In the genomic region with DNA sequence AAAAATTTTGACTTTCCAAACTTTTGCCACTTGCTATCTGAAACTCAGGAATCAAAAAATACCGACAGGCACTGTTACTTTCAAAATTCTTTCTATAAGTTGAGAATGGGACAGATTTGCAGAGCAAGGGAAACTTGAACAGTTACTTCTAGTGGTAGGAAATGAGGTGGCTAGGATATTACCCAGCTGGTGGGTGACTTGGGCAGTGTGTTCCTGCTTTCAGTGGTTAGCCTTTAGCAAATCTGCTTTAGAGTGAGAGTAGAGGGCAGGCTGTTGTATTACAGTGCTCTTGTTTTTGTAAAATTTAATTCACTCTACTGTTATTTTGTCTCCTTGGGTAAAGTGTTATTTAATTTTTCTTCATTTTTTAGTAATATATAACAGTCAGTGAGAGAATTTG, we compare ENCODE assay signal across 12 cellular contexts. TPM values are rescaled to one million over a fixed set of nuclear protein-coding genes. Genes with fewer than 3 reads are reported as not detected.
DNase-seq lines count a peak whose midpoint lies in the region; ATAC-seq and TF ChIP-seq lines count a peak whose summit lies in the region.
"Had no signal": no experiment of that assay in that cellular context is flagged by ENCODE, and none has a peak within 500 bp of the region (broad histone marks: within the 10 kb centered on the region; RNA-seq: fewer than 3 reads in every experiment).

No MANE protein-coding gene starts in this region.

- H3K27ac ChIP-seq in left ventricle myocardium inferior (replicated peaks) (peak overlapping the region; percentile 48), Panc1 (ENCODE audit: low read length) (no peak overlapping the region), stomach (no peak overlapping the region)
- H3K27ac ChIP-seq in CD8-positive, alpha-beta T cell (ENCODE audit: low read depth, low read length), result no peak overlapping the region
- H3K27ac ChIP-seq: neural progenitor cell had no signal

- in situ Hi-C loops in Panc1 (cut with HindIII; ENCODE audit: low pct_unique_long_range_greater_than_20kb, low sequenced_read_pairs), result no loop called here

- ATAC-seq in Right ventricle myocardium superior (ENCODE audit: poor library complexity) (no peak), HG02885 (IDR thresholded peaks at IDR 0.05; ENCODE audit: poor library complexity, unreplicated experiment) (peak; percentile 54), Panc1 (no peak)
- ATAC-seq in CD8-positive, alpha-beta T cell, result no peak

- H3K4me3 ChIP-seq in left ventricle myocardium inferior, result no peak overlapping the region
- no peak overlapping the region for H3K4me3 ChIP-seq in Panc1 (ENCODE audit: low read depth in 2 of 2, low read length in 2 of 2)
- H3K4me3 ChIP-seq in stomach, result no peak overlapping the region
- no peak overlapping the region for H3K4me3 ChIP-seq in CD8-positive, alpha-beta T cell (ENCODE audit: low read depth, low read length)
- H3K4me3 ChIP-seq: neural progenitor cell had no signal

- DNase-seq in left ventricle myocardium inferior (no peak), Right ventricle myocardium superior (no peak), Panc1 (ENCODE audit: low read depth, low spot score) (no peak), stomach (no peak), SIG-M5 treated with dmso at 0.1 percent for 504 hours (lab: John Stamatoyannopoulos, UW; ENCODE audit: unreplicated experiment) (no peak), NCI-H510A (lab: John Stamatoyannopoulos, UW) (no peak)
- no peak for DNase-seq in CD8-positive, alpha-beta T cell
- DNase-seq: activated T-cell treated with anti-CD3 and anti-CD28 coated beads, Interleukin-2, amount 50 U/mL, for 24 hours; cerebellar nuclear complex; NCI-H2029 had no signal

- H3K36me3 ChIP-seq in left ventricle myocardium inferior (peaks cover 62% of the 10 kb centered on the region), Panc1 (ENCODE audit: control insufficient read depth, insufficient read depth, low read length) (peaks cover 57% of the 10 kb centered on the region), stomach (peaks cover 36 to 92% (median 72%) of the 10 kb centered on the region in 4 donors)
- peaks cover 39% of the 10 kb centered on the region for H3K36me3 ChIP-seq in CD8-positive, alpha-beta T cell (ENCODE audit: insufficient read depth, low read length)

- H3K4me1 ChIP-seq in left ventricle myocardium inferior (peaks cover 25% of the 10 kb centered on the region), Panc1 (ENCODE audit: control insufficient read depth, insufficient read depth, low read length) (no peaks in the 10 kb centered on the region), stomach (no peaks in the 10 kb centered on the region)
- no peaks in the 10 kb centered on the region for H3K4me1 ChIP-seq in CD8-positive, alpha-beta T cell (ENCODE audit: insufficient read depth, low read length)

- POLR2A ChIA-PET in Panc1 (lab: Charles Lee), result no interaction called here
- POLR2A ChIA-PET in CD8-positive, alpha-beta T cell (lab: Charles Lee), result no interaction called here

- TF ChIP-seq CTCF in left ventricle myocardium inferior (IDR thresholded peaks at IDR 0.05; ENCODE audit: borderline replicate concordance), result no peak
- no peak for TF ChIP-seq CTCF in Panc1 (IDR thresholded peaks at IDR 0.05)
- no peak for TF ChIP-seq CTCF in stomach (IDR thresholded peaks at IDR 0.05)
- TF ChIP-seq CTCF in CD8-positive, alpha-beta T cell (IDR thresholded peaks at IDR 0.05), result no peak

- H3K4me1 Mint-ChIP-seq in CD8-positive, alpha-beta T cell (ENCODE audit: low read depth), result peaks cover 3% of the 10 kb centered on the region

- H3K27me3 ChIP-seq in left ventricle myocardium inferior (ENCODE audit: low read depth) (no peaks in the 10 kb centered on the region), Panc1 (ENCODE audit: control insufficient read depth, insufficient read depth, low read length) (no peaks in the 10 kb centered on the region), stomach (no peaks in the 10 kb centered on the region)
- H3K27me3 ChIP-seq in CD8-positive, alpha-beta T cell (ENCODE audit: insufficient read depth, low read length), result no peaks in the 10 kb centered on the region
- H3K27me3 ChIP-seq: neural progenitor cell had no signal

- no peak for TF ChIP-seq POLR2A in stomach (IDR thresholded peaks at IDR 0.05)

- H3K9me3 ChIP-seq in left ventricle myocardium inferior (replicated peaks) (no peaks in the 10 kb centered on the region), Panc1 (ENCODE audit: control insufficient read depth, insufficient read depth, low read depth, low read length) (no peaks in the 10 kb centered on the region), stomach (no peaks in the 10 kb centered on the region)
- no peaks in the 10 kb centered on the region for H3K9me3 ChIP-seq in CD8-positive, alpha-beta T cell (ENCODE audit: low read length)

- no peak overlapping the region for H3K27ac Mint-ChIP-seq in CD8-positive, alpha-beta T cell
- H3K27ac Mint-ChIP-seq: activated T-cell treated with anti-CD3 and anti-CD28 coated beads, Interleukin-2, amount 50 U/mL, for 24 hours; neural progenitor cell had no signal

- no peak for TF ChIP-seq EP300 in stomach (IDR thresholded peaks at IDR 0.05)

- H3K27me3 Mint-ChIP-seq in CD8-positive, alpha-beta T cell (ENCODE audit: low read depth), result no peaks in the 10 kb centered on the region
- H3K27me3 Mint-ChIP-seq: activated T-cell treated with anti-CD3 and anti-CD28 coated beads, Interleukin-2, amount 50 U/mL, for 24 hours had no signal

- BruUV-seq in Panc1 (replicated peaks; lab: Mats Ljungman, UMichigan), result TSS peak; percentile 9

- CTCF ChIA-PET in Panc1 (lab: Charles Lee), result no interaction called here
- CTCF ChIA-PET in CD8-positive, alpha-beta T cell (lab: Charles Lee), result interaction anchor here (0.6 kb wide), 1 partner anchor 12 kb away, joined by 3 read pairs; no protein-coding TSS in a partner anchor

- no peak overlapping the region for H3K4me3 Mint-ChIP-seq in CD8-positive, alpha-beta T cell
- H3K4me3 Mint-ChIP-seq: activated T-cell treated with anti-CD3 and anti-CD28 coated beads, Interleukin-2, amount 50 U/mL, for 24 hours; neural progenitor cell had no signal

- intact Hi-C loops in left ventricle myocardium inferior (cut with micrococcal nuclease), result no loop called here
- intact Hi-C loops in Right ventricle myocardium superior (cut with DNase I), result loop anchor here (10.0 kb wide), 1 partner anchor 77 kb away; no protein-coding TSS in a partner anchor
- intact Hi-C loops in Panc1 (cut with micrococcal nuclease; ENCODE audit: unreplicated experiment), result no loop called here
- intact Hi-C loops in stomach (cut with DNase I; ENCODE audit: low total_unique reads), result no loop called here
- intact Hi-C loops in CD8-positive, alpha-beta T cell (cut with DNase I, micrococcal nuclease), result no loop called here

- H3K9me3 Mint-ChIP-seq in CD8-positive, alpha-beta T cell, result no peaks in the 10 kb centered on the region
- H3K9me3 Mint-ChIP-seq: activated T-cell treated with anti-CD3 and anti-CD28 coated beads, Interleukin-2, amount 50 U/mL, for 24 hours; neural progenitor cell had no signal

- H3K36me3 Mint-ChIP-seq in CD8-positive, alpha-beta T cell, result peaks cover 75% of the 10 kb centered on the region

- WGBS in stomach, 5 donors, result 74 to 95% (median 87%) methylated on average over 1 of the region's 1 CpG

RNA-seq across cellular contexts. Expression of a gene that starts 40.2 kb away (rescaled TPM):
- total RNA-seq in left ventricle myocardium inferior (0.38 TPM), Right ventricle myocardium superior (not detected), Panc1 (2021; ENCODE audit: unreplicated experiment) (3.0 TPM), stomach (under 1 TPM in 1 of 5 donors, not detected in 4; 0.87 TPM)
- 3.3 TPM for polyA plus RNA-seq in Panc1 (2012; ENCODE audit: insufficient read length)
- under 1 TPM; 0.31 to 0.76 (median 0.70) TPM for polyA plus RNA-seq in stomach
- not detected for total RNA-seq in CD8-positive, alpha-beta T cell

RNA-seq across cellular contexts. Expression of a gene that starts 48.0 kb away (rescaled TPM):
- total RNA-seq in left ventricle myocardium inferior, result 162 TPM
- 170 TPM for total RNA-seq in Right ventricle myocardium superior
- total RNA-seq in Panc1 (2021; ENCODE audit: unreplicated experiment), result 172 TPM
- 88.2 TPM for polyA plus RNA-seq in Panc1 (2012; ENCODE audit: insufficient read length)
- 100 to 1,000 TPM in 4 of 5 donors, 10 to 100 TPM in 1; 58.2 to 384 (median 136) TPM for total RNA-seq in stomach
- 10 to 100 TPM; 11.8 to 62.8 (median 14.7) TPM for polyA plus RNA-seq in stomach
- total RNA-seq in CD8-positive, alpha-beta T cell, result 100 to 1,000 TPM; 182 to 189 TPM
